In the genomic region with DNA sequence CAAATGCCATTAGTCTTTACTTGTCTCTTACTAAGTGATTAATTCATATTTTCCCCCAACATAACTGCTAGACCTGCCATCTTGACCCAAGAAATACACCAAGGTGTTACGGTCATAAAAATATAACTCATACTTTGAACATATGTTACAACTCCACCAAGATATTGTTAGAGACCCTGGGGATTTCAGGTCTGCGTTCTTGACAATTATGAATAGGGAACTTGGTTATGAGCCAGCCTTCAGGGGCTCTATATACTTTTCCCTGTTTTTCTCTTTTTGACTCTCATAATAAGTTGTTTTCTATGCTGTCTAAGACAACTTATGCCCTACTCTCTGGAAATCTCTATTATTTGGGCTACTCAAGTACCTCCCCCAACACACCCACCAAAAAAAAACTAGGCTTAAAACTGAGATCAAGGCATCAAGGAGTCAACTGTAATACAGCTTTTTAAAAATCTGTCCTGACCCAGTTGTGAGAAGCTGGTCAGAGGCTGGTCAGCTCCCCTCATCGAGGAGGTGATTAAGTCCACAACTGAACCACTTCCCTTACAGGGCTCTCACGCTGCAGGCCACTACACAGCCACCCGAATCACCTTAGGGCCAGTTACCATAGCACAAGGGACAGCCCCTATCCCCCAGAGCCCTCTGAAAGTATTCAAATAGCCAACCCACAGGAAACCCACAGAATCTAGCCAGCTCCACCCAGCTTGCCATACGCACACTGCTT, we compare ENCODE assay signal across 14 cellular contexts. TPM values are rescaled to one million over a fixed set of nuclear protein-coding genes. Genes with fewer than 3 reads are reported as not detected.
DNase-seq lines count a peak whose midpoint lies in the region; ATAC-seq, FAIRE-seq and TF ChIP-seq lines count a peak whose summit lies in the region.
"Had no signal": no experiment of that assay in that cellular context is flagged by ENCODE, and none has a peak within 500 bp of the region (broad histone marks: within the 10 kb centered on the region; RNA-seq: fewer than 3 reads in every experiment).

No MANE protein-coding gene starts in this region.

- H3K27me3 ChIP-seq in H1 (replicated peaks in 1 of 4; ENCODE audit: control insufficient read depth in 3 of 4, extremely low read depth in 1 of 4, insufficient read depth in 3 of 4, low read length in 3 of 4) (no peaks in the 10 kb centered on the region), MG63 (no peaks in the 10 kb centered on the region)
- H3K27me3 ChIP-seq: esophagus muscularis mucosa had no signal

- no peak overlapping the region for H2BK20ac ChIP-seq in H1 (ENCODE audit: low read length)

- H3K79me1 ChIP-seq in H1 (ENCODE audit: low read depth, low read length), result no peaks in the 10 kb centered on the region

- peak overlapping the region in 1 of 7 donors; percentile 60 for H3K27ac Mint-ChIP-seq in CD14-positive monocyte
- H3K27ac Mint-ChIP-seq: T-helper 1 cell treated with Interleukin-12 subunit alpha and Interleukin-12 subunit beta and Interleukin-4 antibody, amounts not matched to agents 30 μg/mL and 1 μg/mL, for 36 hours had no signal

- H3K27ac ChIP-seq in H1 (ENCODE audit: low read depth, low read length), result no peak overlapping the region
- H3K27ac ChIP-seq: esophagus muscularis mucosa had no signal

- ATAC-seq in GM18517 (IDR thresholded peaks at IDR 0.05; ENCODE audit: unreplicated experiment), result peak; percentile 100
- peak; percentile 100 for ATAC-seq in GM21515 (IDR thresholded peaks at IDR 0.05; ENCODE audit: unreplicated experiment)
- peak; percentile 100 for ATAC-seq in HG03139 (IDR thresholded peaks at IDR 0.05; ENCODE audit: unreplicated experiment)
- no peak for ATAC-seq in sciatic nerve
- ATAC-seq: left ventricle myocardium superior had no signal

- H4K91ac ChIP-seq in H1 (replicated peaks; ENCODE audit: insufficient read length, low read length), result no peak overlapping the region

- no peaks in the 10 kb centered on the region for H3K36me3 Mint-ChIP-seq in CD14-positive monocyte

- no peak overlapping the region for H3K4me2 ChIP-seq in H1 (ENCODE audit: insufficient read depth in 1 of 2, low read depth in 2 of 2, low read length in 2 of 2)

- H2BK15ac ChIP-seq in H1 (ENCODE audit: low read length), result 0 out of 2 replicates have a peak overlapping the region, but pooled peaks have one; percentile 29

- FAIRE-seq in H1 (lab: Jason Lieb, UNC), result no peak
- FAIRE-seq: small intestine had no signal

- no peak overlapping the region for H2BK120ac ChIP-seq in H1 (replicated peaks; ENCODE audit: low read depth, low read length)

- peaks cover 2 to 13% (median 9%) of the 10 kb centered on the region in 3 donors for H3K27me3 Mint-ChIP-seq in CD14-positive monocyte (ENCODE audit: low read depth in 3 of 3)

- no peak overlapping the region for H3K18ac ChIP-seq in H1 (ENCODE audit: extremely low read depth, low read length)

- TF ChIP-seq CTCF in H1 (IDR thresholded peaks at IDR 0.05; ENCODE audit: control extremely low read depth in 1 of 3, insufficient read depth in 1 of 3, low read depth in 1 of 3, low read length in 3 of 3) (no peak), CD14-positive monocyte (IDR thresholded peaks at IDR 0.05) (no peak)

- H3K36me3 ChIP-seq in H1 (ENCODE audit: control insufficient read depth in 2 of 4, insufficient read depth in 4 of 4, low read length in 3 of 4), result no peaks in the 10 kb centered on the region
- H3K36me3 ChIP-seq in MG63, result no peaks in the 10 kb centered on the region
- H3K36me3 ChIP-seq: esophagus muscularis mucosa had no signal

- H3K4me1 Mint-ChIP-seq in CD14-positive monocyte, result peaks cover 8% of the 10 kb centered on the region

- H3K4me3 Mint-ChIP-seq in CD14-positive monocyte, result peak overlapping the region in 1 of 2 donors; percentile 22
- H3K4me3 Mint-ChIP-seq: T-helper 1 cell treated with Interleukin-12 subunit alpha and Interleukin-12 subunit beta and Interleukin-4 antibody, amounts not matched to agents 30 μg/mL and 1 μg/mL, for 36 hours had no signal

- TF ChIP-seq EP300 in H1 (IDR thresholded peaks at IDR 0.05; ENCODE audit: borderline replicate concordance in 1 of 2, low read depth in 2 of 2, low read length in 2 of 2), result no peak

- H3K9me3 Mint-ChIP-seq in CD14-positive monocyte, result peaks cover 6 to 13% (median 8%) of the 10 kb centered on the region in 7 donors

- TF ChIP-seq POLR2A in H1 (IDR thresholded peaks at IDR 0.05; ENCODE audit: control extremely low read depth in 1 of 2, low read depth in 2 of 2, low read length in 2 of 2), result no peak

- H3K4ac ChIP-seq in H1 (replicated peaks; ENCODE audit: insufficient read length, low read depth, low read length), result no peak overlapping the region

- TF ChIP-seq RAD21 in H1 (IDR thresholded peaks at IDR 0.05 in 1 of 2, conservative IDR thresholded peaks at IDR 0.05 in 1 of 2; ENCODE audit: low read depth in 2 of 2, low read length in 2 of 2), result no peak

- no peak overlapping the region for H2BK12ac ChIP-seq in H1 (ENCODE audit: low read depth, low read length)

- DNase-seq in H1 (ENCODE audit: low read depth in 1 of 2, low spot score in 2 of 2) (no peak), sciatic nerve (ENCODE audit: low spot score) (no peak), MG63 (no peak), CD14-positive monocyte (ENCODE audit: low spot score) (no peak), activated gamma-delta T cell (lab: John Stamatoyannopoulos, UW) (no peak)
- DNase-seq: DMS53, left ventricle myocardium superior, NCI-H2171, small intestine had no signal

- 94% methylated on average over 6 of the region's 6 CpGs; no CpG with 5 or more reads in 1 of the 2 experiments for WGBS in H1 (ENCODE audit: extremely low coverage in 1 of 2, insufficient coverage in 1 of 2, insufficient read length in 1 of 2, insufficient replicate concordance in 2 of 2, low coverage in 1 of 2, low lambda C conversion rate in 2 of 2, missing lambda C conversion rate in 1 of 2), 2 experiments

- intact Hi-C loops in sciatic nerve (cut with DNase I), result no loop called here
- intact Hi-C loops in CD14-positive monocyte (cut with micrococcal nuclease), result no loop called here

- H3K79me2 ChIP-seq in H1 (ENCODE audit: control insufficient read depth in 1 of 2, insufficient read depth in 2 of 2, low read length in 2 of 2), result no peaks in the 10 kb centered on the region

- H3K9me3 ChIP-seq in H1 (ENCODE audit: insufficient read depth in 2 of 2, low read depth in 1 of 2, low read length in 1 of 2) (0 out of 4 replicates have a peak, but pooled peaks cover 0 to 4% of the 10 kb centered on the region in 2 experiments), MG63 (no peaks in the 10 kb centered on the region)
- H3K9me3 ChIP-seq: esophagus muscularis mucosa had no signal

- H3K23ac ChIP-seq in H1 (ENCODE audit: insufficient read length), result no peak overlapping the region

- CTCF ChIA-PET in H1 (lab: Charles Lee; ENCODE audit: partially characterized antibody), result interaction anchor here (0.7 to 1.7 kb wide), 4 partner anchors 9 to 75 kb away, joined by 3 to 5 read pairs (median 4); a partner anchor contains a TSS

- no peaks in the 10 kb centered on the region for H4K20me1 ChIP-seq in H1 (replicated peaks in 1 of 2; ENCODE audit: control insufficient read depth in 1 of 2, insufficient read depth in 2 of 2, low read length in 2 of 2)

- no peak overlapping the region for H3K4me3 ChIP-seq in H1 (ENCODE audit: extremely low read depth in 1 of 4, insufficient read depth in 2 of 4, low read depth in 3 of 4, low read length in 4 of 4)
- H3K4me3 ChIP-seq in MG63, result no peak overlapping the region
- H3K4me3 ChIP-seq: esophagus muscularis mucosa had no signal

- H3K14ac ChIP-seq in H1 (ENCODE audit: insufficient read length), result no peak overlapping the region

- no peak overlapping the region for H4K5ac ChIP-seq in H1 (ENCODE audit: insufficient read length, low read depth, low read length)

- H3K9ac ChIP-seq in H1 (replicated peaks in 1 of 4; ENCODE audit: extremely low read depth in 1 of 4, low read depth in 3 of 4, low read length in 3 of 4), result no peak overlapping the region

- POLR2A ChIA-PET in H1 (lab: Charles Lee; ENCODE audit: partially characterized antibody), result no interaction called here

- H2AFZ ChIP-seq in H1 (ENCODE audit: low read length), result no peak overlapping the region

- H2BK5ac ChIP-seq in H1 (ENCODE audit: low read depth, low read length), result no peak overlapping the region

- no peaks in the 10 kb centered on the region for H3K4me1 ChIP-seq in H1 (replicated peaks in 1 of 4; ENCODE audit: control insufficient read depth in 3 of 4, insufficient read depth in 4 of 4, low read length in 3 of 4)
- H3K4me1 ChIP-seq: esophagus muscularis mucosa had no signal

- no peaks in the 10 kb centered on the region for H3K23me2 ChIP-seq in H1 (ENCODE audit: low read depth, low read length)

- no peak overlapping the region for H2AK5ac ChIP-seq in H1 (ENCODE audit: low read depth, low read length)

- no peak overlapping the region for H3K56ac ChIP-seq in H1 (replicated peaks; ENCODE audit: insufficient read length, low read depth, low read length)

- no peak overlapping the region for H4K8ac ChIP-seq in H1 (ENCODE audit: extremely low read depth, insufficient read depth, low read length)

TF ChIP-seq in H1, 55 proteins besides CTCF, POLR2A, EP300 and RAD21 (continues in another document):
- TF ChIP-seq EGR1 (IDR thresholded peaks at IDR 0.05; ENCODE audit: borderline replicate concordance, low read depth, low read length), result no peak

RNA-seq across cellular contexts. Expression of a gene that starts 10.5 kb away (rescaled TPM):
- 2.0 and 2.6 TPM in 2 replicates for total RNA-seq in H1 (2021; fragmentation: NEBNext Ultra II Directional; extraction: Animal tissue kit (Norgen Biotek cat#: 25700))
- 0.72 and 1.00 TPM in 2 replicates for polyA plus RNA-seq in H1 (2011; rRNA removed)
- polyA plus RNA-seq in H1 (2011; cell fraction: cytosol; rRNA removed), result 1.3 TPM
- 0.77 TPM for polyA plus RNA-seq in H1 (2011; cell fraction: nucleus; rRNA removed)
- polyA plus RNA-seq in H1 (2012, experiment 1 of 2), result 0.72 to 2.6 TPM (median 1.2 TPM) in 4 replicates
- polyA plus RNA-seq in H1 (2012, experiment 2 of 2), result 0.17 TPM
- 1.4 TPM for polyA plus RNA-seq in H1 (2013, experiment 1 of 2)
- polyA plus RNA-seq in H1 (2013, experiment 2 of 2), result 1.4 TPM
- 2.7 and 3.6 TPM in 2 replicates for polyA minus RNA-seq in H1 (2011; rRNA and poly(A)+ RNA removed)
- 1.4 TPM for polyA minus RNA-seq in H1 (2011; cell fraction: cytosol; rRNA and poly(A)+ RNA removed)
- 2.6 TPM for polyA minus RNA-seq in H1 (2011; cell fraction: nucleus; rRNA and poly(A)+ RNA removed)
- 15.2 TPM for total RNA-seq in sciatic nerve
- total RNA-seq in MG63 (2014; rRNA removed; shearing (Covaris generic); ENCODE audit: low replicate concordance), result 7.4 and 7.7 TPM in 2 replicates
- under 1 TPM in 1 of 2 donors, not detected in 1; 0.09 TPM for polyA plus RNA-seq in CD14-positive monocyte

RNA-seq across cellular contexts. Expression of a gene that starts 46.1 kb away (rescaled TPM):
- 7.5 and 8.5 TPM in 2 replicates for total RNA-seq in H1 (2021; fragmentation: NEBNext Ultra II Directional; extraction: Animal tissue kit (Norgen Biotek cat#: 25700))
- polyA plus RNA-seq in H1 (2011; rRNA removed) (6.1 and 9.0 TPM in 2 replicates), CD14-positive monocyte (not detected)
- polyA plus RNA-seq in H1 (2011; cell fraction: cytosol; rRNA removed), result 8.4 TPM
- polyA plus RNA-seq in H1 (2011; cell fraction: nucleus; rRNA removed), result 16.0 TPM
- polyA plus RNA-seq in H1 (2012, experiment 1 of 2), result 9.0 to 9.4 TPM (median 9.1 TPM) in 4 replicates
- polyA plus RNA-seq in H1 (2012, experiment 2 of 2), result 6.6 TPM
- 6.8 TPM for polyA plus RNA-seq in H1 (2013, experiment 1 of 2)
- polyA plus RNA-seq in H1 (2013, experiment 2 of 2), result 6.0 TPM
- 12.2 and 15.6 TPM in 2 replicates for polyA minus RNA-seq in H1 (2011; rRNA and poly(A)+ RNA removed)
- 6.5 TPM for polyA minus RNA-seq in H1 (2011; cell fraction: cytosol; rRNA and poly(A)+ RNA removed)
- 11.4 TPM for polyA minus RNA-seq in H1 (2011; cell fraction: nucleus; rRNA and poly(A)+ RNA removed)
- total RNA-seq in sciatic nerve, result 17.2 TPM
- total RNA-seq in MG63 (2014; rRNA removed; shearing (Covaris generic); ENCODE audit: low replicate concordance), result 7.3 and 12.5 TPM in 2 replicates
